In the genomic region with DNA sequence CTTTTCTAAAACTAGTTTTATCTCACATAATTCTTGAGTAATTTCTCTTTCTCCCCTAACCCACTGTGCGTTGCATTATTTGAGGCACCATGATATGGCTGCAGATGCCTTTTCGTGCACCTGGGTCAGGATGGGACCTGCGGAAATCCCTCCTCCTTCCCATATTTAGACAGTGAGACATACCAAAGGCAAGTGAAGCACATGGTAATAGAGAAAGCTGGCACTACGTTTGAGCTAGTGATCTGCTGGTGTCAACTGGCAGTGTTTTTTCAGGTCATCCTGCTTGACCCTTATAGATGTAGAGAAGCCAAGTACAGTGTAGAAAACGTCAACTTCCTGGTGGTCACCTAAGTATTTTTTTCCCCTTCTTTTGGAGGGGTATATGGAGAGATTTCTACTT, we compare ENCODE assay signal across 1 cellular context.
TF ChIP-seq lines count a peak whose summit lies in the region.

No MANE protein-coding gene starts in this region.

TF ChIP-seq in HepG2, 621 proteins besides CTCF, POLR2A, EP300 and RAD21 (continued from another document):
- TF ChIP-seq ZNF337 (CRISPR knock-in tag; IDR thresholded peaks at IDR 0.05; ENCODE audit: borderline replicate concordance, low read depth): no peak
- no peak for TF ChIP-seq BRD4 (CRISPR knock-in tag; IDR thresholded peaks at IDR 0.05)
